In genomic region chr3:141250342-141250741, GRCh38 we compare ENCODE assay signal across 22 cellular contexts. TPM values are rescaled to one million over a fixed set of nuclear protein-coding genes. Genes with fewer than 3 reads are reported as not detected.
DNase-seq lines count a peak whose midpoint lies in the region; ATAC-seq, FAIRE-seq and TF ChIP-seq lines count a peak whose summit lies in the region.
"Had no signal": no experiment of that assay in that cellular context is flagged by ENCODE, and none has a peak within 500 bp of the region (broad histone marks: within the 10 kb centered on the region; RNA-seq: fewer than 3 reads in every experiment).

No MANE protein-coding gene starts in this region.

- peaks cover 8% of the 10 kb centered on the region for H3K36me3 ChIP-seq in MG63
- no peaks in the 10 kb centered on the region for H3K36me3 ChIP-seq in bronchial epithelial cell (ENCODE audit: control insufficient read depth, insufficient read depth, low read length)
- H3K36me3 ChIP-seq: HAP-1, Peyer's patch had no signal

- intact Hi-C loops in activated CD4-positive, alpha-beta T cell treated with anti-CD3 and anti-CD28 coated beads for 36 hours (cut with DNase I, micrococcal nuclease), result no loop called here

- no peak for DNase-seq in activated CD4-positive, alpha-beta T cell treated with anti-CD3 and anti-CD28 coated beads for 36 hours
- DNase-seq in activated CD4-positive, alpha-beta T cell treated with anti-CD3 and anti-CD28 coated beads for 4 hours, result no peak
- DNase-seq in MG63 (peak; percentile 23), bronchial epithelial cell (ENCODE audit: low read depth) (no peak), type B pancreatic cell (ENCODE audit: extremely low spot score, unreplicated experiment) (peak; percentile 24), ureter (ENCODE audit: low spot score) (no peak), NCI-H1092 treated with DMSO at 0.1 percent for 48 hours (lab: John Stamatoyannopoulos, UW) (no peak)
- DNase-seq in activated CD4-positive, alpha-beta T cell treated with anti-CD3 and anti-CD28 coated beads for 48 hours, result no peak
- DNase-seq: AML-193, Caco-2, DMS153, Karpas-422, NCI-H1436, NCI-H2029 treated with DMSO at 0.1 percent for 48 hours, NCI-H510A treated with DMSO at 0.1 percent for 48 hours, Peyer's patch, T-helper 1 cell had no signal

- H3K27me3 Mint-ChIP-seq in activated CD4-positive, alpha-beta T cell treated with anti-CD3 and anti-CD28 coated beads for 36 hours, result no peaks in the 10 kb centered on the region
- H3K27me3 Mint-ChIP-seq in type B pancreatic cell, result no peaks in the 10 kb centered on the region

- no peaks in the 10 kb centered on the region for H3K9me3 Mint-ChIP-seq in activated CD4-positive, alpha-beta T cell treated with anti-CD3 and anti-CD28 coated beads for 36 hours (ENCODE audit: low read depth)
- H3K9me3 Mint-ChIP-seq in type B pancreatic cell, result no peaks in the 10 kb centered on the region
- H3K9me3 Mint-ChIP-seq: CD14-positive monocyte had no signal

- peak; percentile 53 for ATAC-seq in activated CD4-positive, alpha-beta T cell treated with anti-CD3 and anti-CD28 coated beads for 36 hours
- ATAC-seq: Right ventricle myocardium inferior had no signal

- TF ChIP-seq CTCF in bronchial epithelial cell (IDR thresholded peaks at IDR 0.05; ENCODE audit: insufficient read depth, low read length, severe bottlenecking) (no peak), type B pancreatic cell (conservative IDR thresholded peaks at IDR 0.05) (no peak)

- POLR2A ChIA-PET in activated CD4-positive, alpha-beta T cell treated with anti-CD3 and anti-CD28 coated beads for 36 hours (lab: Charles Lee), result no interaction called here

- H3K36me3 Mint-ChIP-seq in activated CD4-positive, alpha-beta T cell treated with anti-CD3 and anti-CD28 coated beads for 36 hours (ENCODE audit: low read depth), result no peaks in the 10 kb centered on the region
- peaks cover 7% of the 10 kb centered on the region for H3K36me3 Mint-ChIP-seq in type B pancreatic cell

- H3K4me3 ChIP-seq in MG63, result no peak overlapping the region
- no peak overlapping the region for H3K4me3 ChIP-seq in bronchial epithelial cell (ENCODE audit: low read depth, low read length)
- H3K4me3 ChIP-seq: HAP-1, Peyer's patch, SK-N-MC had no signal

- H3K4me3 Mint-ChIP-seq in activated CD4-positive, alpha-beta T cell treated with anti-CD3 and anti-CD28 coated beads for 36 hours, result no peak overlapping the region
- no peak overlapping the region for H3K4me3 Mint-ChIP-seq in type B pancreatic cell
- H3K4me3 Mint-ChIP-seq: CD14-positive monocyte had no signal

- FAIRE-seq in bronchial epithelial cell (lab: Jason Lieb, UNC), result peak; percentile 83
- FAIRE-seq: GM19239 had no signal

- no peaks in the 10 kb centered on the region for H3K9me3 ChIP-seq in MG63
- H3K9me3 ChIP-seq: Caco-2, HAP-1, Peyer's patch had no signal

- CTCF ChIA-PET in activated CD4-positive, alpha-beta T cell treated with anti-CD3 and anti-CD28 coated beads for 36 hours (lab: Charles Lee), result interaction anchor here (0.5 to 2.2 kb wide), 6 partner anchors 10 to 60 kb away, joined by 3 to 8 read pairs (median 4); partner anchors contain the start of gene PXYLP1

- H3K27me3 ChIP-seq in MG63, result no peaks in the 10 kb centered on the region
- no peaks in the 10 kb centered on the region for H3K27me3 ChIP-seq in bronchial epithelial cell (ENCODE audit: control insufficient read depth, insufficient read depth, low read length)
- H3K27me3 ChIP-seq: Peyer's patch had no signal

- peaks cover 7% of the 10 kb centered on the region for H3K4me1 Mint-ChIP-seq in activated CD4-positive, alpha-beta T cell treated with anti-CD3 and anti-CD28 coated beads for 36 hours
- H3K4me1 Mint-ChIP-seq in type B pancreatic cell (ENCODE audit: unreplicated experiment), result peaks cover 5% of the 10 kb centered on the region

- H3K27ac Mint-ChIP-seq in activated CD4-positive, alpha-beta T cell treated with anti-CD3 and anti-CD28 coated beads for 36 hours, result no peak overlapping the region
- H3K27ac Mint-ChIP-seq in type B pancreatic cell, result no peak overlapping the region

RNA-seq across cellular contexts. Expression of gene PXYLP1, which starts 18.7 kb away (rescaled TPM):
- total RNA-seq in activated CD4-positive, alpha-beta T cell treated with anti-CD3 and anti-CD28 coated beads for 36 hours, result 10 to 100 TPM; 10.3 to 12.2 TPM
- 39.1 and 40.5 TPM in 2 replicates for total RNA-seq in MG63 (2014; rRNA removed; shearing (Covaris generic); ENCODE audit: low replicate concordance)
- total RNA-seq in bronchial epithelial cell (8.6 and 9.0 TPM in 2 replicates), type B pancreatic cell (ENCODE audit: low replicate concordance) (22.2 and 26.1 TPM in 2 replicates), ureter (26.3 TPM)

Comparison
In these comparisons a context has a peak if more than half of its experiments do, and no peak if none do; other contexts are left out.
1. DNase-seq: peak in MG63 (single experiment) and type B pancreatic cell (single experiment); none in activated CD4-positive, alpha-beta T cell treated with anti-CD3 and anti-CD28 coated beads for 36 hours (single experiment), activated CD4-positive, alpha-beta T cell treated with anti-CD3 and anti-CD28 coated beads for 4 hours (0 of 2), bronchial epithelial cell (single experiment), activated CD4-positive, alpha-beta T cell treated with anti-CD3 and anti-CD28 coated beads for 48 hours (single experiment), ureter (single experiment) and NCI-H1092 treated with DMSO at 0.1 percent for 48 hours (single experiment).